ENCODE assay signal across 10 cellular contexts in genomic region chr17:58329035-58329807, GRCh38. TPM values are rescaled to one million over a fixed set of nuclear protein-coding genes. Genes with fewer than 3 reads are reported as not detected.
DNase-seq lines count a peak whose midpoint lies in the region; ATAC-seq and TF ChIP-seq lines count a peak whose summit lies in the region.
"Had no signal": no experiment of that assay in that cellular context is flagged by ENCODE, and none has a peak within 500 bp of the region (broad histone marks: within the 10 kb centered on the region; RNA-seq: fewer than 3 reads in every experiment).

No MANE protein-coding gene starts in this region.

- H3K36me3 ChIP-seq in Peyer's patch = no peaks in the 10 kb centered on the region

- H3K9me3 Mint-ChIP-seq in activated naive CD4-positive, alpha-beta T cell treated with anti-CD3 and anti-CD28 coated beads for 36 hours = peaks cover 2% of the 10 kb centered on the region

- peak in 1 of 2 donors; percentile 1 for TF ChIP-seq POLR2A in Peyer's patch (IDR thresholded peaks at IDR 0.05)

- no peaks in the 10 kb centered on the region for H3K27me3 ChIP-seq in Peyer's patch

- intact Hi-C loops in activated naive CD4-positive, alpha-beta T cell treated with anti-CD3 and anti-CD28 coated beads for 36 hours (cut with micrococcal nuclease) = loop anchor here (1.0 to 2.0 kb wide), 6 partner anchors 9 to 88 kb away; partner anchors contain the start of genes RNF43 and SUPT4H1

- H3K4me1 Mint-ChIP-seq in activated naive CD4-positive, alpha-beta T cell treated with anti-CD3 and anti-CD28 coated beads for 36 hours (ENCODE audit: low read depth) = peaks cover 40% of the 10 kb centered on the region

- peak overlapping the region; percentile 92 for H3K4me3 Mint-ChIP-seq in activated naive CD4-positive, alpha-beta T cell treated with anti-CD3 and anti-CD28 coated beads for 36 hours

- peaks cover 14% of the 10 kb centered on the region for H3K27me3 Mint-ChIP-seq in activated naive CD4-positive, alpha-beta T cell treated with anti-CD3 and anti-CD28 coated beads for 36 hours (ENCODE audit: low read depth)

- peaks cover 55% of the 10 kb centered on the region for H3K36me3 Mint-ChIP-seq in activated naive CD4-positive, alpha-beta T cell treated with anti-CD3 and anti-CD28 coated beads for 36 hours (ENCODE audit: low read depth)

- H3K4me1 ChIP-seq in Peyer's patch = peaks cover 0 to 20% (median 3%) of the 10 kb centered on the region in 4 donors

- POLR2A ChIA-PET in HEK293T (lab: Yijun Ruan, JAX) = no interaction called here

- peak overlapping the region; percentile 99 for H3K27ac Mint-ChIP-seq in activated naive CD4-positive, alpha-beta T cell treated with anti-CD3 and anti-CD28 coated beads for 36 hours

- no peaks in the 10 kb centered on the region for H3K9me3 ChIP-seq in Peyer's patch

- TF ChIP-seq CTCF in Peyer's patch (IDR thresholded peaks at IDR 0.05) = peak in 5 of 6 experiments; percentile 16 to 36 (median 23)

- peak; percentile 36 for ATAC-seq in HG02970 (IDR thresholded peaks at IDR 0.05; ENCODE audit: low FRiP score, unreplicated experiment)

- peak overlapping the region; percentile 11 to 88 (median 30) for H3K4me3 ChIP-seq in Peyer's patch

- CTCF ChIA-PET in activated naive CD4-positive, alpha-beta T cell treated with anti-CD3 and anti-CD28 coated beads for 36 hours (lab: Charles Lee) = interaction anchor here (1.5 kb wide), 1 partner anchor 8 kb away, joined by 7 read pairs; no protein-coding TSS in a partner anchor
- CTCF ChIA-PET in HEK293T (lab: Yijun Ruan, JAX) = no interaction called here

- DNase-seq in DMS 273 (lab: John Stamatoyannopoulos, UW; ENCODE audit: unreplicated experiment) = peak; percentile 65
- DNase-seq in DMS 273 treated with DMSO at 0.1 percent for 48 hours (lab: John Stamatoyannopoulos, UW) = no peak
- peak; percentile 55 to 83 (median 82) for DNase-seq in Peyer's patch
- peak; percentile 91 for DNase-seq in activated naive CD4-positive, alpha-beta T cell treated with anti-CD3 and anti-CD28 coated beads for 36 hours
- DNase-seq in inferior parietal cortex (ENCODE audit: extremely low spot score) = peak; percentile 66
- DNase-seq in stimulated activated CD8-positive, alpha-beta memory T cell treated with anti-CD3 and anti-CD28 coated beads, Interleukin-12 subunit alpha, Interleukin-12 subunit beta, amount 100 ng/mL, for 1 hour (ENCODE audit: low read depth) = peak; percentile 75
- DNase-seq in HEK293T (ENCODE audit: extremely low spot score) = no peak

- peak overlapping the region; percentile 35 to 97 (median 52) for H3K27ac ChIP-seq in Peyer's patch
- H3K27ac ChIP-seq: 22Rv1 had no signal

TF ChIP-seq in HEK293T, 16 proteins besides CTCF, POLR2A, EP300 and RAD21:
- TF ChIP-seq ARNT (IDR thresholded peaks at IDR 0.05) (no peak), CTBP1 (IDR thresholded peaks at IDR 0.05; ENCODE audit: borderline replicate concordance) (no peak), FOXM1 (IDR thresholded peaks at IDR 0.05; ENCODE audit: borderline replicate concordance) (no peak), TARDBP (IDR thresholded peaks at IDR 0.05) (no peak), BHLHE40 (IDR thresholded peaks at IDR 0.05; ENCODE audit: borderline replicate concordance) (no peak), SUZ12 (IDR thresholded peaks at IDR 0.05) (no peak), HDGF (IDR thresholded peaks at IDR 0.05; ENCODE audit: borderline replicate concordance) (no peak), ELF4 (IDR thresholded peaks at IDR 0.05) (no peak), SP1 (IDR thresholded peaks at IDR 0.05) (no peak), FOXA1 (IDR thresholded peaks at IDR 0.05) (no peak), FOXK2 (IDR thresholded peaks at IDR 0.05) (no peak), ZNF384 (IDR thresholded peaks at IDR 0.05) (no peak), NFRKB (IDR thresholded peaks at IDR 0.05) (no peak), L3MBTL2 (conservative IDR thresholded peaks at IDR 0.05) (no peak)
- TF ChIP-seq, protein P1, sequence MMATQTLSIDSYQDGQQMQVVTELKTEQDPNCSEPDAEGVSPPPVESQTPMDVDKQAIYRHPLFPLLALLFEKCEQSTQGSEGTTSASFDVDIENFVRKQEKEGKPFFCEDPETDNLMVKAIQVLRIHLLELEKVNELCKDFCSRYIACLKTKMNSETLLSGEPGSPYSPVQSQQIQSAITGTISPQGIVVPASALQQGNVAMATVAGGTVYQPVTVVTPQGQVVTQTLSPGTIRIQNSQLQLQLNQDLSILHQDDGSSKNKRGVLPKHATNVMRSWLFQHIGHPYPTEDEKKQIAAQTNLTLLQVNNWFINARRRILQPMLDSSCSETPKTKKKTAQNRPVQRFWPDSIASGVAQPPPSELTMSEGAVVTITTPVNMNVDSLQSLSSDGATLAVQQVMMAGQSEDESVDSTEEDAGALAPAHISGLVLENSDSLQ (IDR thresholded peaks at IDR 0.05) = no peak
TF ChIP-seq in HEK293T: peak in this region for 0.

RNA-seq across cellular contexts. Expression of gene TSPOAP1, which starts 0.6 kb away (rescaled TPM):
- total RNA-seq in Peyer's patch = 10 to 100 TPM in 2 of 4 donors, 1 to 10 TPM in 2; 9.1 to 11.9 (median 10.4) TPM
- 10 to 100 TPM; 18.5 to 20.0 TPM for total RNA-seq in activated naive CD4-positive, alpha-beta T cell treated with anti-CD3 and anti-CD28 coated beads for 36 hours
- total RNA-seq: dermis microvascular lymphatic vessel endothelial cell had no signal

RNA-seq across cellular contexts. Expression of gene SUPT4H1, which starts 22.8 kb away (rescaled TPM):
- 10 to 100 TPM; 31.9 to 56.1 (median 47.9) TPM for total RNA-seq in Peyer's patch
- total RNA-seq in activated naive CD4-positive, alpha-beta T cell treated with anti-CD3 and anti-CD28 coated beads for 36 hours = 10 to 100 TPM; 76.6 to 76.9 TPM

RNA-seq across cellular contexts. Expression of gene MPO, which starts 48.5 kb away (rescaled TPM):
- 1 to 10 TPM in 1 of 4 donors, not detected in 3; 1.7 TPM for total RNA-seq in Peyer's patch
- total RNA-seq in activated naive CD4-positive, alpha-beta T cell treated with anti-CD3 and anti-CD28 coated beads for 36 hours = not detected
- total RNA-seq: dermis microvascular lymphatic vessel endothelial cell had no signal

Comparison
In these comparisons a context has a peak if more than half of its experiments do, and no peak if none do; other contexts are left out.
1. DNase-seq: peak in DMS 273 (single experiment), Peyer's patch (3 of 3), activated naive CD4-positive, alpha-beta T cell treated with anti-CD3 and anti-CD28 coated beads for 36 hours (single experiment), inferior parietal cortex (single experiment) and stimulated activated CD8-positive, alpha-beta memory T cell treated with anti-CD3 and anti-CD28 coated beads, Interleukin-12 subunit alpha, Interleukin-12 subunit beta, amount 100 ng/mL, for 1 hour (single experiment); none in DMS 273 treated with DMSO at 0.1 percent for 48 hours (single experiment) and HEK293T (single experiment).